2 cellular contexts compared by ENCODE assay signal in genomic region chr21:26079376-26079775, GRCh38.
TF ChIP-seq lines count a peak whose summit lies in the region.

No MANE protein-coding gene starts in this region.

TF ChIP-seq in GM23338, 12 proteins besides CTCF, POLR2A, EP300 and RAD21 (continued from another document):
- TF ChIP-seq, protein P1, sequence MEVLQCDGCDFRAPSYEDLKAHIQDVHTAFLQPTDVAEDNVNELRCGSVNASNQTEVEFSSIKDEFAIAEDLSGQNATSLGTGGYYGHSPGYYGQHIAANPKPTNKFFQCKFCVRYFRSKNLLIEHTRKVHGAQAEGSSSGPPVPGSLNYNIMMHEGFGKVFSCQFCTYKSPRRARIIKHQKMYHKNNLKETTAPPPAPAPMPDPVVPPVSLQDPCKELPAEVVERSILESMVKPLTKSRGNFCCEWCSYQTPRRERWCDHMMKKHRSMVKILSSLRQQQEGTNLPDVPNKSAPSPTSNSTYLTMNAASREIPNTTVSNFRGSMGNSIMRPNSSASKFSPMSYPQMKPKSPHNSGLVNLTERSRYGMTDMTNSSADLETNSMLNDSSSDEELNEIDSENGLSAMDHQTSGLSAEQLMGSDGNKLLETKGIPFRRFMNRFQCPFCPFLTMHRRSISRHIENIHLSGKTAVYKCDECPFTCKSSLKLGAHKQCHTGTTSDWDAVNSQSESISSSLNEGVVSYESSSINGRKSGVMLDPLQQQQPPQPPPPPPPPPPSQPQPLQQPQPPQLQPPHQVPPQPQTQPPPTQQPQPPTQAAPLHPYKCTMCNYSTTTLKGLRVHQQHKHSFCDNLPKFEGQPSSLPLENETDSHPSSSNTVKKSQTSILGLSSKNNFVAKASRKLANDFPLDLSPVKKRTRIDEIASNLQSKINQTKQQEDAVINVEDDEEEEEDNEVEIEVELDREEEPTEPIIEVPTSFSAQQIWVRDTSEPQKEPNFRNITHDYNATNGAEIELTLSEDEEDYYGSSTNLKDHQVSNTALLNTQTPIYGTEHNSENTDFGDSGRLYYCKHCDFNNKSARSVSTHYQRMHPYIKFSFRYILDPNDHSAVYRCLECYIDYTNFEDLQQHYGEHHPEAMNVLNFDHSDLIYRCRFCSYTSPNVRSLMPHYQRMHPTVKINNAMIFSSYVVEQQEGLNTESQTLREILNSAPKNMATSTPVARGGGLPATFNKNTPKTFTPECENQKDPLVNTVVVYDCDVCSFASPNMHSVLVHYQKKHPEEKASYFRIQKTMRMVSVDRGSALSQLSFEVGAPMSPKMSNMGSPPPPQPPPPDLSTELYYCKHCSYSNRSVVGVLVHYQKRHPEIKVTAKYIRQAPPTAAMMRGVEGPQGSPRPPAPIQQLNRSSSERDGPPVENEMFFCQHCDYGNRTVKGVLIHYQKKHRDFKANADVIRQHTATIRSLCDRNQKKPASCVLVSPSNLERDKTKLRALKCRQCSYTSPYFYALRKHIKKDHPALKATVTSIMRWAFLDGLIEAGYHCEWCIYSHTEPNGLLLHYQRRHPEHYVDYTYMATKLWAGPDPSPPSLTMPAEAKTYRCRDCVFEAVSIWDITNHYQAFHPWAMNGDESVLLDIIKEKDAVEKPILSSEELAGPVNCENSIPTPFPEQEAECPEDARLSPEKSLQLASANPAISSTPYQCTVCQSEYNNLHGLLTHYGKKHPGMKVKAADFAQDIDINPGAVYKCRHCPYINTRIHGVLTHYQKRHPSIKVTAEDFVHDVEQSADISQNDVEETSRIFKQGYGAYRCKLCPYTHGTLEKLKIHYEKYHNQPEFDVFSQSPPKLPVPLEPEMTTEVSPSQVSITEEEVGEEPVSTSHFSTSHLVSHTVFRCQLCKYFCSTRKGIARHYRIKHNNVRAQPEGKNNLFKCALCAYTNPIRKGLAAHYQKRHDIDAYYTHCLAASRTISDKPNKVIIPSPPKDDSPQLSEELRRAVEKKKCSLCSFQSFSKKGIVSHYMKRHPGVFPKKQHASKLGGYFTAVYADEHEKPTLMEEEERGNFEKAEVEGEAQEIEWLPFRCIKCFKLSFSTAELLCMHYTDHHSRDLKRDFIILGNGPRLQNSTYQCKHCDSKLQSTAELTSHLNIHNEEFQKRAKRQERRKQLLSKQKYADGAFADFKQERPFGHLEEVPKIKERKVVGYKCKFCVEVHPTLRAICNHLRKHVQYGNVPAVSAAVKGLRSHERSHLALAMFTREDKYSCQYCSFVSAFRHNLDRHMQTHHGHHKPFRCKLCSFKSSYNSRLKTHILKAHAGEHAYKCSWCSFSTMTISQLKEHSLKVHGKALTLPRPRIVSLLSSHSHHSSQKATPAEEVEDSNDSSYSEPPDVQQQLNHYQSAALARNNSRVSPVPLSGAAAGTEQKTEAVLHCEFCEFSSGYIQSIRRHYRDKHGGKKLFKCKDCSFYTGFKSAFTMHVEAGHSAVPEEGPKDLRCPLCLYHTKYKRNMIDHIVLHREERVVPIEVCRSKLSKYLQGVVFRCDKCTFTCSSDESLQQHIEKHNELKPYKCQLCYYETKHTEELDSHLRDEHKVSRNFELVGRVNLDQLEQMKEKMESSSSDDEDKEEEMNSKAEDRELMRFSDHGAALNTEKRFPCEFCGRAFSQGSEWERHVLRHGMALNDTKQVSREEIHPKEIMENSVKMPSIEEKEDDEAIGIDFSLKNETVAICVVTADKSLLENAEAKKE (CRISPR knock-in tag; IDR thresholded peaks at IDR 0.05), result no peak
- TF ChIP-seq EZH2phosphoT487 (IDR thresholded peaks at IDR 0.05; ENCODE audit: unreplicated experiment), result no peak
- TF ChIP-seq JUNB (IDR thresholded peaks at IDR 0.05; ENCODE audit: unreplicated experiment), result no peak
- no peak for TF ChIP-seq NANOG (IDR thresholded peaks at IDR 0.05; ENCODE audit: borderline replicate concordance)
- TF ChIP-seq, protein P2, sequence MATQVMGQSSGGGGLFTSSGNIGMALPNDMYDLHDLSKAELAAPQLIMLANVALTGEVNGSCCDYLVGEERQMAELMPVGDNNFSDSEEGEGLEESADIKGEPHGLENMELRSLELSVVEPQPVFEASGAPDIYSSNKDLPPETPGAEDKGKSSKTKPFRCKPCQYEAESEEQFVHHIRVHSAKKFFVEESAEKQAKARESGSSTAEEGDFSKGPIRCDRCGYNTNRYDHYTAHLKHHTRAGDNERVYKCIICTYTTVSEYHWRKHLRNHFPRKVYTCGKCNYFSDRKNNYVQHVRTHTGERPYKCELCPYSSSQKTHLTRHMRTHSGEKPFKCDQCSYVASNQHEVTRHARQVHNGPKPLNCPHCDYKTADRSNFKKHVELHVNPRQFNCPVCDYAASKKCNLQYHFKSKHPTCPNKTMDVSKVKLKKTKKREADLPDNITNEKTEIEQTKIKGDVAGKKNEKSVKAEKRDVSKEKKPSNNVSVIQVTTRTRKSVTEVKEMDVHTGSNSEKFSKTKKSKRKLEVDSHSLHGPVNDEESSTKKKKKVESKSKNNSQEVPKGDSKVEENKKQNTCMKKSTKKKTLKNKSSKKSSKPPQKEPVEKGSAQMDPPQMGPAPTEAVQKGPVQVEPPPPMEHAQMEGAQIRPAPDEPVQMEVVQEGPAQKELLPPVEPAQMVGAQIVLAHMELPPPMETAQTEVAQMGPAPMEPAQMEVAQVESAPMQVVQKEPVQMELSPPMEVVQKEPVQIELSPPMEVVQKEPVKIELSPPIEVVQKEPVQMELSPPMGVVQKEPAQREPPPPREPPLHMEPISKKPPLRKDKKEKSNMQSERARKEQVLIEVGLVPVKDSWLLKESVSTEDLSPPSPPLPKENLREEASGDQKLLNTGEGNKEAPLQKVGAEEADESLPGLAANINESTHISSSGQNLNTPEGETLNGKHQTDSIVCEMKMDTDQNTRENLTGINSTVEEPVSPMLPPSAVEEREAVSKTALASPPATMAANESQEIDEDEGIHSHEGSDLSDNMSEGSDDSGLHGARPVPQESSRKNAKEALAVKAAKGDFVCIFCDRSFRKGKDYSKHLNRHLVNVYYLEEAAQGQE (IDR thresholded peaks at IDR 0.05; ENCODE audit: unreplicated experiment), result no peak
- TF ChIP-seq ZNF114 (CRISPR knock-in tag; IDR thresholded peaks at IDR 0.05), result no peak
- no peak for TF ChIP-seq POLR2AphosphoS5 (IDR thresholded peaks at IDR 0.05; ENCODE audit: low read depth)
- no peak for TF ChIP-seq ETS1 (IDR thresholded peaks at IDR 0.05)

TF ChIP-seq in SK-N-SH, 30 proteins besides CTCF, POLR2A, EP300 and RAD21 (continued from another document):
- no peak for TF ChIP-seq TEAD4 (IDR thresholded peaks at IDR 0.05; ENCODE audit: borderline replicate concordance, insufficient read depth)
